21 cellular contexts compared by ENCODE assay signal in the genomic region with DNA sequence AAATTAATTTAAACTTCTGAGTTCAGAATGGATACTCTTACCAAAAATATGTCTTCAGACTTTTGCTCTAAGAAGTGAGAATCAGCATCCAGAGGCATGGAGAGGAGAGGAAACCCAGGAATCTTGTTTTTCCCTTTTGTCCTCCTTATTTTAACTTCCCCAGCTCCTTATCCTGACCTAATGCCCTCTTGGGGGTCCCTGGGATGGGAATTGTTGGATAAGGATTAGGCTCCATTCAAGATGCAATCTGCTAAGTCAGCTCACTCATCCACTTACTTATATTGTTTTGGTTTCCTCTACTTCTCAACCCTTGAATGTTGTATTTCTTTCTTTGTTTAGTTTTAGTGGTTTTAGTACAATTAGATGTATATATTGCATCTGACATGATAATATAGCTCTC.
"Had no signal": no experiment of that assay in that cellular context is flagged by ENCODE, and none has a peak within 500 bp of the region (broad histone marks: within the 10 kb centered on the region; RNA-seq: fewer than 3 reads in every experiment).

No MANE protein-coding gene starts in this region.

- H3K27me3 Mint-ChIP-seq: naive thymus-derived CD4-positive, alpha-beta T cell had no signal

- ATAC-seq: foreskin keratinocyte; gastroesophageal sphincter; heart left ventricle; left cardiac atrium; left lung; left ventricle myocardium superior; lower lobe of right lung; naive thymus-derived CD4-positive, alpha-beta T cell had no signal

- H3K27me3 ChIP-seq: dorsolateral prefrontal cortex, esophagus muscularis mucosa, gastroesophageal sphincter, heart left ventricle, left lung had no signal

- H3K4me1 Mint-ChIP-seq: naive thymus-derived CD4-positive, alpha-beta T cell had no signal

- H3K36me3 ChIP-seq: esophagus muscularis mucosa, gastroesophageal sphincter, heart left ventricle, left lung, lower lobe of right lung had no signal

- H3K27ac Mint-ChIP-seq: naive thymus-derived CD4-positive, alpha-beta T cell had no signal

- FAIRE-seq: colon, endometrium, islet of Langerhans, keratinocyte had no signal

- H3K27ac ChIP-seq: coronary artery, dorsolateral prefrontal cortex, esophagus muscularis mucosa, foreskin keratinocyte, gastroesophageal sphincter, heart left ventricle, left lung, lower lobe of right lung had no signal

- H3K4me3 Mint-ChIP-seq: naive thymus-derived CD4-positive, alpha-beta T cell had no signal

- DNase-seq: dermis blood vessel endothelial cell; dorsolateral prefrontal cortex; effector CD4-positive, alpha-beta T cell; effector memory CD4-positive, alpha-beta T cell; foreskin keratinocyte; heart left ventricle; hippocampal formation; left cardiac atrium; left lung; left ventricle myocardium superior; lower lobe of right lung; mesenchymal stem cell; midbrain; naive thymus-derived CD4-positive, alpha-beta T cell had no signal

- H3K36me3 Mint-ChIP-seq: naive thymus-derived CD4-positive, alpha-beta T cell had no signal

- H3K4me3 ChIP-seq: coronary artery, dorsolateral prefrontal cortex, esophagus muscularis mucosa, gastroesophageal sphincter, heart left ventricle, left lung, lower lobe of right lung had no signal

- H3K4me1 ChIP-seq: esophagus muscularis mucosa, foreskin keratinocyte, gastroesophageal sphincter, heart left ventricle, left lung, lower lobe of right lung had no signal

- H3K9me3 ChIP-seq: esophagus muscularis mucosa, gastroesophageal sphincter, lower lobe of right lung had no signal
